In genomic region chr4:109009909-109010308, GRCh38 we compare ENCODE assay signal across 15 cellular contexts.
DNase-seq lines count a peak whose midpoint lies in the region; ATAC-seq and TF ChIP-seq lines count a peak whose summit lies in the region.
"Had no signal": no experiment of that assay in that cellular context is flagged by ENCODE, and none has a peak within 500 bp of the region (broad histone marks: within the 10 kb centered on the region; RNA-seq: fewer than 3 reads in every experiment).

No MANE protein-coding gene starts in this region.

- H3K36me3 Mint-ChIP-seq in osteocyte (ENCODE audit: unreplicated experiment), result no peaks in the 10 kb centered on the region
- H3K36me3 Mint-ChIP-seq: CD8-positive, alpha-beta memory T cell had no signal

- H3K27me3 ChIP-seq in DND-41 (ENCODE audit: insufficient read depth, low read length, poor library complexity) (no peaks in the 10 kb centered on the region), esophagus squamous epithelium (no peaks in the 10 kb centered on the region)
- H3K27me3 ChIP-seq: body of pancreas, right lobe of liver had no signal

- H3K27ac Mint-ChIP-seq in osteocyte (ENCODE audit: unreplicated experiment), result peak overlapping the region; percentile 63
- H3K27ac Mint-ChIP-seq: activated T-helper 2 cell treated with anti-CD3 and anti-CD28 coated beads, Interferon-gamma antibody, Interleukin-2, Interleukin-4, amounts not matched to agents 10 μg/mL and 5 μg/mL and 100 μg/mL, durations not matched to agents 14 hours and 24 hours and 36 hours; CD8-positive, alpha-beta memory T cell had no signal

- H2AFZ ChIP-seq in DND-41 (ENCODE audit: low read depth, low read length), result no peak overlapping the region

- no peaks in the 10 kb centered on the region for H3K27me3 Mint-ChIP-seq in osteocyte (ENCODE audit: unreplicated experiment)

- H3K79me2 ChIP-seq in DND-41 (ENCODE audit: insufficient read depth, low read length), result no peaks in the 10 kb centered on the region

- H4K20me1 ChIP-seq in DND-41 (ENCODE audit: insufficient read depth, low read length), result no peaks in the 10 kb centered on the region

- TF ChIP-seq POLR2A in esophagus squamous epithelium (IDR thresholded peaks at IDR 0.05), result no peak

- no peak overlapping the region for H3K4me3 Mint-ChIP-seq in osteocyte (ENCODE audit: unreplicated experiment)
- H3K4me3 Mint-ChIP-seq: CD8-positive, alpha-beta memory T cell had no signal

- WGBS in esophagus squamous epithelium, 2 donors, result 12 to 24% methylated on average over 1 of the region's 1 CpG

- ATAC-seq in DND-41 (ENCODE audit: insufficient read depth, low read depth), result peak; percentile 82
- ATAC-seq: body of pancreas, HepG2, right lobe of liver had no signal

- H3K27ac ChIP-seq in DND-41 (ENCODE audit: low read length), result no peak overlapping the region
- H3K27ac ChIP-seq in epithelial cell of prostate, result peak overlapping the region; percentile 7
- H3K27ac ChIP-seq in esophagus squamous epithelium, result no peak overlapping the region
- H3K27ac ChIP-seq: body of pancreas, right lobe of liver had no signal

- H3K9me3 ChIP-seq in DND-41 (ENCODE audit: insufficient read depth, low read length, severe bottlenecking), result no peaks in the 10 kb centered on the region
- H3K9me3 ChIP-seq in esophagus squamous epithelium, result no peaks in the 10 kb centered on the region
- H3K9me3 ChIP-seq: body of pancreas, right lobe of liver had no signal

- no peak overlapping the region for H3K4me2 ChIP-seq in DND-41 (ENCODE audit: insufficient read depth, low read length)

- H3K4me3 ChIP-seq in DND-41 (ENCODE audit: low read depth in 1 of 2, low read length in 2 of 2) (no peak overlapping the region), esophagus squamous epithelium (no peak overlapping the region)
- H3K4me3 ChIP-seq: body of pancreas, right lobe of liver had no signal

- DNase-seq in DND-41 (no peak), NCI-H2171 treated with DMSO at 0.1 percent for 48 hours (lab: John Stamatoyannopoulos, UW) (peak; percentile 88), epithelial cell of prostate (ENCODE audit: low read depth, low spot score) (peak; percentile 72), osteocyte (ENCODE audit: extremely low spot score, unreplicated experiment) (no peak), HEK293T (ENCODE audit: extremely low spot score) (no peak), KG1 (lab: John Stamatoyannopoulos, UW) (no peak), esophagus squamous epithelium (lab: John Stamatoyannopoulos, UW) (no peak), NCI-H187 (lab: John Stamatoyannopoulos, UW) (no peak)
- DNase-seq: activated CD4-positive, alpha-beta T cell treated with anti-CD3 and anti-CD28 coated beads for 4 hours; body of pancreas; CD8-positive, alpha-beta memory T cell; right lobe of liver; T-helper 1 cell had no signal

- H3K4me1 ChIP-seq in DND-41 (ENCODE audit: insufficient read depth, low read length) (peaks cover 11% of the 10 kb centered on the region), esophagus squamous epithelium (no peaks in the 10 kb centered on the region)
- H3K4me1 ChIP-seq: body of pancreas, right lobe of liver had no signal

- H3K36me3 ChIP-seq in DND-41 (ENCODE audit: insufficient read depth, low read length) (no peaks in the 10 kb centered on the region), esophagus squamous epithelium (no peaks in the 10 kb centered on the region)
- H3K36me3 ChIP-seq: right lobe of liver had no signal

- H3K9me3 Mint-ChIP-seq in osteocyte (ENCODE audit: unreplicated experiment), result no peaks in the 10 kb centered on the region
- H3K9me3 Mint-ChIP-seq: activated T-helper 2 cell treated with anti-CD3 and anti-CD28 coated beads, Interferon-gamma antibody, Interleukin-2, Interleukin-4, amounts not matched to agents 10 μg/mL and 5 μg/mL and 100 μg/mL, durations not matched to agents 14 hours and 24 hours and 36 hours; CD8-positive, alpha-beta memory T cell had no signal

- TF ChIP-seq CTCF in DND-41 (IDR thresholded peaks at IDR 0.05; ENCODE audit: borderline replicate concordance, extremely low read depth, low read length, poor library complexity, severe bottlenecking) (no peak), osteocyte (IDR thresholded peaks at IDR 0.05) (no peak), esophagus squamous epithelium (IDR thresholded peaks at IDR 0.05) (no peak)

- intact Hi-C loops in esophagus squamous epithelium (cut with DNase I), result no loop called here

- POLR2A ChIA-PET in HEK293T (lab: Yijun Ruan, JAX), result no interaction called here

- CTCF ChIA-PET in HEK293T (lab: Yijun Ruan, JAX), result no interaction called here

- H3K4me1 Mint-ChIP-seq in osteocyte (ENCODE audit: unreplicated experiment), result peaks cover 32% of the 10 kb centered on the region
- H3K4me1 Mint-ChIP-seq: CD8-positive, alpha-beta memory T cell had no signal

- no peak overlapping the region for H3K9ac ChIP-seq in DND-41 (ENCODE audit: low read depth, low read length)

TF ChIP-seq in HEK293T, 16 proteins besides CTCF, POLR2A, EP300 and RAD21:
- TF ChIP-seq BHLHE40 (IDR thresholded peaks at IDR 0.05; ENCODE audit: borderline replicate concordance), result no peak
- no peak for TF ChIP-seq LEF1 (IDR thresholded peaks at IDR 0.05; ENCODE audit: borderline replicate concordance)
- no peak for TF ChIP-seq NFRKB (IDR thresholded peaks at IDR 0.05)
- TF ChIP-seq FOXK2 (IDR thresholded peaks at IDR 0.05), result no peak
- TF ChIP-seq, protein P1, sequence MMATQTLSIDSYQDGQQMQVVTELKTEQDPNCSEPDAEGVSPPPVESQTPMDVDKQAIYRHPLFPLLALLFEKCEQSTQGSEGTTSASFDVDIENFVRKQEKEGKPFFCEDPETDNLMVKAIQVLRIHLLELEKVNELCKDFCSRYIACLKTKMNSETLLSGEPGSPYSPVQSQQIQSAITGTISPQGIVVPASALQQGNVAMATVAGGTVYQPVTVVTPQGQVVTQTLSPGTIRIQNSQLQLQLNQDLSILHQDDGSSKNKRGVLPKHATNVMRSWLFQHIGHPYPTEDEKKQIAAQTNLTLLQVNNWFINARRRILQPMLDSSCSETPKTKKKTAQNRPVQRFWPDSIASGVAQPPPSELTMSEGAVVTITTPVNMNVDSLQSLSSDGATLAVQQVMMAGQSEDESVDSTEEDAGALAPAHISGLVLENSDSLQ (IDR thresholded peaks at IDR 0.05), result no peak
- no peak for TF ChIP-seq FOXA1 (IDR thresholded peaks at IDR 0.05)
- no peak for TF ChIP-seq CTBP1 (IDR thresholded peaks at IDR 0.05; ENCODE audit: borderline replicate concordance)
- TF ChIP-seq SP1 (IDR thresholded peaks at IDR 0.05), result no peak
- no peak for TF ChIP-seq TARDBP (IDR thresholded peaks at IDR 0.05)
- no peak for TF ChIP-seq L3MBTL2 (conservative IDR thresholded peaks at IDR 0.05)
- no peak for TF ChIP-seq ZNF384 (IDR thresholded peaks at IDR 0.05)
- TF ChIP-seq SUZ12 (IDR thresholded peaks at IDR 0.05), result no peak
- TF ChIP-seq ARNT (IDR thresholded peaks at IDR 0.05), result no peak
- TF ChIP-seq HDGF (IDR thresholded peaks at IDR 0.05; ENCODE audit: borderline replicate concordance), result no peak

Comparison
In these comparisons a context has a peak if more than half of its experiments do, and no peak if none do; other contexts are left out.
1. DNase-seq: peak in NCI-H2171 treated with DMSO at 0.1 percent for 48 hours (single experiment) and epithelial cell of prostate (single experiment); none in DND-41 (single experiment), osteocyte (single experiment), HEK293T (single experiment), KG1 (single experiment), esophagus squamous epithelium (single experiment) and NCI-H187 (0 of 2).